ENCODE assay signal across 17 cellular contexts in the genomic region with DNA sequence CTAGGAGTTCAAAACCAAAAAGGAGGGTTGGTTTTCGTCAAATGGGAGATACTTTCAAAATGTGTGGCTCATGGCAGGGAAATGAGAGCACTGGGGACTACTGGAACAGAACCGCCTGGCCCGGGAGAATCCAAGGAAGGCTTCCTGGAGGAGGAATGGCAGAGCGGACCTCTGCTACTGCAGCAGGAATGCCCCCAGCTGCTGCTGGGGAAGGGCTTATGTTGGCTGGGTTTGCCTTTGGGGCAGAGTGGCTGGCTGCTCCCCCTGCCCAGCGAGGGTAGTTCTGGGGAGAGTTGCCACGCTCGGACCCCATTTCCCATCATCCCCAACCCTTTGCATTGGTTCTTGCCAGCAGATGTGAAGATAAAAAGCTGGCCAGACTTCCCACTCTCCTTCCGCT. TPM values are rescaled to one million over a fixed set of nuclear protein-coding genes. Genes with fewer than 3 reads are reported as not detected.
DNase-seq lines count a peak whose midpoint lies in the region; ATAC-seq, FAIRE-seq and TF ChIP-seq lines count a peak whose summit lies in the region.
"Had no signal": no experiment of that assay in that cellular context is flagged by ENCODE, and none has a peak within 500 bp of the region (broad histone marks: within the 10 kb centered on the region; RNA-seq: fewer than 3 reads in every experiment).

No MANE protein-coding gene starts in this region.

- BruUV-seq in K562 (replicated peaks; lab: Mats Ljungman, UMichigan): no TSS peak

- H3K27me3 ChIP-seq in K562 (ENCODE audit: control insufficient read depth in 2 of 2, insufficient read depth in 2 of 2, low read length in 2 of 2) (peaks cover 15 to 42% of the 10 kb centered on the region in 2 experiments), lower lobe of right lung (ENCODE audit: low read depth) (no peaks in the 10 kb centered on the region)

- TF ChIP-seq POLR2A in K562 (conservative IDR thresholded peaks at IDR 0.05): no peak

- 0 out of 4 replicates have a peak overlapping the region, but pooled peaks of 1 of the 2 experiments have one; percentile 4 for H3K9ac ChIP-seq in K562 (ENCODE audit: insufficient read depth in 1 of 2, low read depth in 2 of 2, low read length in 2 of 2)

- POLR2A ChIA-PET in K562 (lab: Yijun Ruan, JAX): no interaction called here

- intact Hi-C loops in K562 (cut with micrococcal nuclease): no loop called here
- intact Hi-C loops in lower lobe of right lung (cut with DNase I): no loop called here

- no peak overlapping the region for H3K27ac ChIP-seq in K562 (ENCODE audit: extremely low read depth, low read depth, low read length)
- no peak overlapping the region for H3K27ac ChIP-seq in lower lobe of right lung
- H3K27ac ChIP-seq: A549, HL-60 had no signal

- ATAC-seq in K562 (no peak), lower lobe of right lung (no peak)
- ATAC-seq in stimulated activated memory B cell treated with anti-CD40 and anti-IgM and Interleukin-4, amounts not matched to agents 10 μg/mL and 1 μg/mL and 100 μg/mL, for 72 hours: no peak
- ATAC-seq: A549 had no signal

- H3K4me1 Mint-ChIP-seq in activated T-cell treated with anti-CD3 and anti-CD28 coated beads, Interleukin-2, amount 50 U/mL, for 24 hours (ENCODE audit: low read depth): peaks cover 36% of the 10 kb centered on the region
- peaks cover 55% of the 10 kb centered on the region for H3K4me1 Mint-ChIP-seq in stimulated activated memory B cell treated with anti-CD40 and anti-IgM and Interleukin-4, amounts not matched to agents 10 μg/mL and 1 μg/mL and 100 μg/mL, for 72 hours

- H3K4me1 ChIP-seq in K562 (replicated peaks in 1 of 2; ENCODE audit: control insufficient read depth in 2 of 2, insufficient read depth in 2 of 2, low read length in 2 of 2) (peaks cover 5 to 14% of the 10 kb centered on the region in 2 experiments; a peak in 4 of 5 replicates), lower lobe of right lung (peaks cover 13% of the 10 kb centered on the region)
- H3K4me1 ChIP-seq: A549 had no signal

- no peak for FAIRE-seq in K562 (lab: Jason Lieb, UNC)
- FAIRE-seq: A549, GM19239 had no signal

- CTCF ChIA-PET in K562 (lab: Yijun Ruan, JAX; ENCODE audit: low intra/inter-chr PET ratio): no interaction called here

- no peaks in the 10 kb centered on the region for H3K79me2 ChIP-seq in K562 (ENCODE audit: control insufficient read depth, insufficient read depth, low read length)

- TF ChIP-seq CTCF in K562 (IDR thresholded peaks at IDR 0.05 in 2 of 3, conservative IDR thresholded peaks at IDR 0.05 in 1 of 3; ENCODE audit: insufficient read depth in 2 of 3, low read depth in 1 of 3, low read length in 3 of 3) (no peak), lower lobe of right lung (IDR thresholded peaks at IDR 0.05) (no peak)

- H3K27ac Mint-ChIP-seq in activated T-cell treated with anti-CD3 and anti-CD28 coated beads, Interleukin-2, amount 50 U/mL, for 24 hours: no peak overlapping the region
- peak overlapping the region; percentile 65 for H3K27ac Mint-ChIP-seq in stimulated activated memory B cell treated with anti-CD40 and anti-IgM and Interleukin-4, amounts not matched to agents 10 μg/mL and 1 μg/mL and 100 μg/mL, for 72 hours
- H3K27ac Mint-ChIP-seq: CD4-positive, CD25-positive, alpha-beta regulatory T cell had no signal

- 0 out of 2 replicates have a peak, but pooled peaks cover 4% of the 10 kb centered on the region for H4K20me1 ChIP-seq in K562 (replicated peaks; ENCODE audit: control insufficient read depth, insufficient read depth, low read length)

- peak; percentile 15 for DNase-seq in activated T-cell treated with anti-CD3 and anti-CD28 coated beads, Interleukin-2, amount 50 U/mL, for 24 hours
- DNase-seq in activated T-cell treated with anti-CD3 and anti-CD28 coated beads, Interleukin-2, amount 50 U/mL, for 1 hour: no peak
- DNase-seq in K562 (ENCODE audit: extremely low read depth in 1 of 4, low spot score in 3 of 4) (no peak), lower lobe of right lung (peak; percentile 13), KBM-7 (no peak), MV-4-11 (lab: John Stamatoyannopoulos, UW) (no peak), NOMO-1 (lab: John Stamatoyannopoulos, UW; ENCODE audit: unreplicated experiment in 2 of 2) (no peak)
- DNase-seq: CD4-positive, CD25-positive, alpha-beta regulatory T cell; KG1; NCI-H1092 treated with DMSO at 0.1 percent for 48 hours; NCI-H1694; NCI-H748 treated with DMSO at 0.1 percent for 48 hours had no signal

- in situ Hi-C loops in K562 (cut with MboI) (no loop called here), KBM-7 (cut with MboI; ENCODE audit: low pct_unique_long_range_greater_than_20kb, low sequenced_read_pairs) (no loop called here)

- H3K27me3 Mint-ChIP-seq in activated T-cell treated with anti-CD3 and anti-CD28 coated beads, Interleukin-2, amount 50 U/mL, for 24 hours: peaks cover 56% of the 10 kb centered on the region
- H3K27me3 Mint-ChIP-seq in stimulated activated memory B cell treated with anti-CD40 and anti-IgM and Interleukin-4, amounts not matched to agents 10 μg/mL and 1 μg/mL and 100 μg/mL, for 72 hours: peaks cover 69% of the 10 kb centered on the region

- H2AFZ ChIP-seq in K562 (ENCODE audit: low read depth, low read length): no peak overlapping the region

- no peak overlapping the region for H3K4me3 ChIP-seq in K562
- H3K4me3 ChIP-seq in lower lobe of right lung: no peak overlapping the region
- H3K4me3 ChIP-seq: A549 had no signal

- H3K9me3 ChIP-seq in K562 (replicated peaks; ENCODE audit: control insufficient read depth, insufficient read depth, low read depth, low read length): no peaks in the 10 kb centered on the region
- no peaks in the 10 kb centered on the region for H3K9me3 ChIP-seq in lower lobe of right lung
- H3K9me3 ChIP-seq: A549 had no signal

- no peak for TF ChIP-seq RAD21 in K562 (CRISPR knock-in tag; conservative IDR thresholded peaks at IDR 0.05 in 1 of 2, IDR thresholded peaks at IDR 0.05 in 1 of 2)

- WGBS in K562 (ENCODE audit: insufficient coverage, low coverage, missing lambda C conversion rate): 26% methylated on average over 5 of the region's 8 CpGs

- no peaks in the 10 kb centered on the region for H3K9me1 ChIP-seq in K562 (ENCODE audit: control insufficient read depth, insufficient read depth, low read length)

- no peak overlapping the region for H3K4me2 ChIP-seq in K562 (ENCODE audit: insufficient read depth, low read length)
- H3K4me2 ChIP-seq: A549 had no signal

- H3K9me3 Mint-ChIP-seq in activated T-cell treated with anti-CD3 and anti-CD28 coated beads, Interleukin-2, amount 50 U/mL, for 24 hours: no peaks in the 10 kb centered on the region
- no peaks in the 10 kb centered on the region for H3K9me3 Mint-ChIP-seq in stimulated activated memory B cell treated with anti-CD40 and anti-IgM and Interleukin-4, amounts not matched to agents 10 μg/mL and 1 μg/mL and 100 μg/mL, for 72 hours
- H3K9me3 Mint-ChIP-seq: CD4-positive, CD25-positive, alpha-beta regulatory T cell had no signal

- TF ChIP-seq EP300 in K562 (IDR thresholded peaks at IDR 0.05; ENCODE audit: low read length): no peak

- H3K4me3 Mint-ChIP-seq in activated T-cell treated with anti-CD3 and anti-CD28 coated beads, Interleukin-2, amount 50 U/mL, for 24 hours: no peak overlapping the region
- no peak overlapping the region for H3K4me3 Mint-ChIP-seq in stimulated activated memory B cell treated with anti-CD40 and anti-IgM and Interleukin-4, amounts not matched to agents 10 μg/mL and 1 μg/mL and 100 μg/mL, for 72 hours
- H3K4me3 Mint-ChIP-seq: CD4-positive, CD25-positive, alpha-beta regulatory T cell had no signal

- no peaks in the 10 kb centered on the region for H3K36me3 Mint-ChIP-seq in activated T-cell treated with anti-CD3 and anti-CD28 coated beads, Interleukin-2, amount 50 U/mL, for 24 hours (ENCODE audit: low read depth)
- no peaks in the 10 kb centered on the region for H3K36me3 Mint-ChIP-seq in stimulated activated memory B cell treated with anti-CD40 and anti-IgM and Interleukin-4, amounts not matched to agents 10 μg/mL and 1 μg/mL and 100 μg/mL, for 72 hours

- H3K36me3 ChIP-seq in K562 (ENCODE audit: control insufficient read depth, insufficient read depth, low read length) (no peaks in the 10 kb centered on the region), lower lobe of right lung (no peaks in the 10 kb centered on the region)

RNA-seq across cellular contexts. Expression of a gene that starts 10.6 kb away (rescaled TPM):
- not detected in 2 replicates for total RNA-seq in K562 (2011; cell fraction: chromatin; rRNA removed; ENCODE audit: low replicate concordance)
- total RNA-seq in K562 (2011; cell fraction: nucleolus; rRNA removed): not detected in 2 replicates
- not detected in 2 replicates for total RNA-seq in K562 (2011; cell fraction: nucleoplasm; rRNA removed)
- total RNA-seq in K562 (2014; rRNA removed) (not detected in 2 replicates), K562 (2014; rRNA removed; fragmentation: Illumina TruSeq; extraction: Trizol) (not detected in 2 replicates), K562 (2015; rRNA removed; fragmentation: Illumina TruSeq; extraction: Trizol) (not detected in 2 replicates), K562 (2021) (not detected in 2 replicates), lower lobe of right lung (14.2 TPM)
- polyA plus RNA-seq in K562 (2011; rRNA removed) (not detected in 2 replicates), K562 (2014; fragmentation: Illumina TruSeq; extraction: Trizol) (not detected in 2 replicates), K562 (2014; fragmentation: Nextera tagmentation; extraction: Ambion mirVana) (under 1 TPM in 1 of 2 experiments, not detected in 1; 0.04 TPM), K562 (2014; rRNA removed) (not detected in 2 replicates)
- not detected in 2 replicates for polyA plus RNA-seq in K562 (2011; cell fraction: cytosol; rRNA removed)
- polyA plus RNA-seq in K562 (2011; cell fraction: nucleus; rRNA removed): not detected in 2 replicates
- not detected in 2 replicates for polyA plus RNA-seq in K562 (2012)
- polyA minus RNA-seq in K562 (2011; rRNA and poly(A)+ RNA removed): not detected in 2 replicates
- polyA minus RNA-seq in K562 (2011; cell fraction: cytosol; rRNA and poly(A)+ RNA removed): not detected in 2 replicates
- polyA minus RNA-seq in K562 (2011; cell fraction: nucleus; rRNA and poly(A)+ RNA removed): not detected in 2 replicates
- total RNA-seq: CD4-positive, CD25-positive, alpha-beta regulatory T cell; M059J had no signal
- polyA plus RNA-seq: A549 had no signal

RNA-seq across cellular contexts. Expression of a gene that starts 35.4 kb away (rescaled TPM):
- 5.5 and 9.0 TPM in 2 replicates for total RNA-seq in K562 (2011; cell fraction: chromatin; rRNA removed; ENCODE audit: low replicate concordance)
- total RNA-seq in K562 (2011; cell fraction: nucleolus; rRNA removed): 9.2 and 9.3 TPM in 2 replicates
- 7.9 and 8.4 TPM in 2 replicates for total RNA-seq in K562 (2011; cell fraction: nucleoplasm; rRNA removed)
- total RNA-seq in K562 (2014; rRNA removed) (29.3 and 38.4 TPM in 2 replicates), K562 (2014; rRNA removed; fragmentation: Illumina TruSeq; extraction: Trizol) (6.6 and 6.8 TPM in 2 replicates), K562 (2015; rRNA removed; fragmentation: Illumina TruSeq; extraction: Trizol) (5.9 and 7.1 TPM in 2 replicates), K562 (2021) (43.2 and 43.6 TPM in 2 replicates), lower lobe of right lung (1.0 TPM)
- polyA plus RNA-seq in K562 (2011; rRNA removed) (16.7 and 39.5 TPM in 2 replicates), K562 (2014; fragmentation: Illumina TruSeq; extraction: Trizol) (57.9 and 62.9 TPM in 2 replicates), K562 (2014; fragmentation: Nextera tagmentation; extraction: Ambion mirVana) (100 to 1,000 TPM; 160 to 166 TPM), K562 (2014; rRNA removed) (49.5 and 58.1 TPM in 2 replicates)
- 27.9 and 68.7 TPM in 2 replicates for polyA plus RNA-seq in K562 (2011; cell fraction: cytosol; rRNA removed)
- polyA plus RNA-seq in K562 (2011; cell fraction: nucleus; rRNA removed): 10.0 and 16.1 TPM in 2 replicates
- polyA plus RNA-seq in K562 (2012): 41.8 and 64.6 TPM in 2 replicates
- polyA minus RNA-seq in K562 (2011; rRNA and poly(A)+ RNA removed): 12.6 and 31.1 TPM in 2 replicates
- 10.2 and 18.5 TPM in 2 replicates for polyA minus RNA-seq in K562 (2011; cell fraction: cytosol; rRNA and poly(A)+ RNA removed)
- 3.0 TPM in 2 replicates for polyA minus RNA-seq in K562 (2011; cell fraction: nucleus; rRNA and poly(A)+ RNA removed)

Comparison
In these comparisons a context has a peak if more than half of its experiments do, and no peak if none do; other contexts are left out.
1. DNase-seq: peak in activated T-cell treated with anti-CD3 and anti-CD28 coated beads, Interleukin-2, amount 50 U/mL, for 24 hours (single experiment) and lower lobe of right lung (single experiment); none in activated T-cell treated with anti-CD3 and anti-CD28 coated beads, Interleukin-2, amount 50 U/mL, for 1 hour (single experiment), K562 (0 of 4), KBM-7 (single experiment), MV-4-11 (single experiment) and NOMO-1 (0 of 2).
2. RNA of a gene that starts 10.6 kb away (total RNA-seq): 14.2 TPM in lower lobe of right lung (single experiment); not detected in K562; every median in the first group is over 10 times any median in the second.